33 cellular contexts compared by ENCODE assay signal in genomic region chr4:44438687-44439086, GRCh38. TPM values are rescaled to one million over a fixed set of nuclear protein-coding genes. Genes with fewer than 3 reads are reported as not detected.
"Had no signal": no experiment of that assay in that cellular context is flagged by ENCODE, and none has a peak within 500 bp of the region (broad histone marks: within the 10 kb centered on the region; RNA-seq: fewer than 3 reads in every experiment).

No MANE protein-coding gene starts in this region.

- ATAC-seq: foreskin keratinocyte; gastroesophageal sphincter; heart right ventricle; left colon; lower lobe of right lung; mucosa of descending colon; natural killer cell treated with Interleukin-12 subunit alpha and Interleukin-12 subunit beta and Interleukin-15 and Interleukin-18, amount 100 ng/mL, for 72 hours; sciatic nerve; upper lobe of right lung had no signal

- H3K4me1 ChIP-seq: esophagus muscularis mucosa, foreskin keratinocyte, gastroesophageal sphincter, heart right ventricle, left ventricle myocardium inferior, lower lobe of right lung, neural progenitor cell, parathyroid adenoma, prostate gland, right atrium auricular region, suprapubic skin, transverse colon, upper lobe of right lung, uterus had no signal

- H3K27ac ChIP-seq: coronary artery, esophagus muscularis mucosa, foreskin keratinocyte, gastroesophageal sphincter, heart right ventricle, left ventricle myocardium inferior, lower lobe of right lung, neural progenitor cell, parathyroid adenoma, prostate gland, right atrium auricular region, suprapubic skin, transverse colon, upper lobe of right lung, uterus had no signal

- H3K9ac ChIP-seq: neural progenitor cell, parathyroid adenoma had no signal

- DNase-seq: dermis blood vessel endothelial cell; effector memory CD4-positive, alpha-beta T cell; foreskin keratinocyte; heart right ventricle; hippocampal formation; islet precursor cell; kidney glomerular epithelial cell; left colon; left ventricle myocardium inferior; lower lobe of right lung; mucosa of descending colon; naive B cell; stimulated activated CD4-positive, alpha-beta T cell treated with anti-CD3 and anti-CD28 coated beads, Interleukin-12 subunit alpha, Interleukin-12 subunit beta, amount 100 ng/mL, for 4 hours; stimulated activated CD4-positive, alpha-beta T cell treated with anti-CD3 and anti-CD28 coated beads, Interleukin-1b, Interleukin-23, amount 100 ng/mL, for 48 hours; stimulated activated CD4-positive, alpha-beta T cell treated with anti-CD3 and anti-CD28 coated beads, Interleukin-4, amount 100 ng/mL, for 1 hour; stimulated activated CD8-positive, alpha-beta memory T cell treated with anti-CD3 and anti-CD28 coated beads, Interleukin-4, amount 100 ng/mL, for 48 hours; stimulated activated naive CD4-positive, alpha-beta T cell; transverse colon; upper lobe of right lung; uterus had no signal

- H3K9me3 ChIP-seq: esophagus muscularis mucosa, gastroesophageal sphincter, heart right ventricle, left ventricle myocardium inferior, lower lobe of right lung, mucosa of descending colon, prostate gland, right atrium auricular region, suprapubic skin, transverse colon, upper lobe of right lung, uterus had no signal

- H3K4me3 ChIP-seq: coronary artery, esophagus muscularis mucosa, gastroesophageal sphincter, heart right ventricle, left ventricle myocardium inferior, lower lobe of right lung, mucosa of descending colon, neural progenitor cell, prostate gland, right atrium auricular region, smooth muscle cell, suprapubic skin, transverse colon, upper lobe of right lung, uterus had no signal

- H3K79me2 ChIP-seq: parathyroid adenoma had no signal

- H3K4me2 ChIP-seq: neural progenitor cell, smooth muscle cell had no signal

- H3K36me3 ChIP-seq: esophagus muscularis mucosa, gastroesophageal sphincter, heart right ventricle, left ventricle myocardium inferior, lower lobe of right lung, neural progenitor cell, prostate gland, right atrium auricular region, suprapubic skin, transverse colon, upper lobe of right lung, uterus had no signal

- H3K27me3 ChIP-seq: esophagus muscularis mucosa, gastroesophageal sphincter, neural progenitor cell, right atrium auricular region, transverse colon, upper lobe of right lung, uterus had no signal

RNA-seq across cellular contexts. Expression of gene KCTD8, which starts 9.9 kb away (rescaled TPM):
- total RNA-seq: epithelial cell of proximal tubule; lower lobe of right lung; natural killer cell treated with Interleukin-12 subunit alpha and Interleukin-12 subunit beta and Interleukin-15 and Interleukin-18, amount 100 ng/mL, for 72 hours; osteoblast; smooth muscle cell had no signal
- polyA plus RNA-seq: foreskin keratinocyte, smooth muscle cell had no signal
